1 cellular context compared by ENCODE assay signal in genomic region chr5:179698935-179699639, GRCh38.
TF ChIP-seq lines count a peak whose summit lies in the region.

A gene with protein sequence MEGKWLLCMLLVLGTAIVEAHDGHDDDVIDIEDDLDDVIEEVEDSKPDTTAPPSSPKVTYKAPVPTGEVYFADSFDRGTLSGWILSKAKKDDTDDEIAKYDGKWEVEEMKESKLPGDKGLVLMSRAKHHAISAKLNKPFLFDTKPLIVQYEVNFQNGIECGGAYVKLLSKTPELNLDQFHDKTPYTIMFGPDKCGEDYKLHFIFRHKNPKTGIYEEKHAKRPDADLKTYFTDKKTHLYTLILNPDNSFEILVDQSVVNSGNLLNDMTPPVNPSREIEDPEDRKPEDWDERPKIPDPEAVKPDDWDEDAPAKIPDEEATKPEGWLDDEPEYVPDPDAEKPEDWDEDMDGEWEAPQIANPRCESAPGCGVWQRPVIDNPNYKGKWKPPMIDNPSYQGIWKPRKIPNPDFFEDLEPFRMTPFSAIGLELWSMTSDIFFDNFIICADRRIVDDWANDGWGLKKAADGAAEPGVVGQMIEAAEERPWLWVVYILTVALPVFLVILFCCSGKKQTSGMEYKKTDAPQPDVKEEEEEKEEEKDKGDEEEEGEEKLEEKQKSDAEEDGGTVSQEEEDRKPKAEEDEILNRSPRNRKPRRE (plus strand): TSS chr5:179698967. CDS start chr5:179705682, 6,715 bp downstream.

TF ChIP-seq in HepG2, 621 proteins besides CTCF, POLR2A, EP300 and RAD21 (continued from another document and continues in another):
- TF ChIP-seq, protein P1, sequence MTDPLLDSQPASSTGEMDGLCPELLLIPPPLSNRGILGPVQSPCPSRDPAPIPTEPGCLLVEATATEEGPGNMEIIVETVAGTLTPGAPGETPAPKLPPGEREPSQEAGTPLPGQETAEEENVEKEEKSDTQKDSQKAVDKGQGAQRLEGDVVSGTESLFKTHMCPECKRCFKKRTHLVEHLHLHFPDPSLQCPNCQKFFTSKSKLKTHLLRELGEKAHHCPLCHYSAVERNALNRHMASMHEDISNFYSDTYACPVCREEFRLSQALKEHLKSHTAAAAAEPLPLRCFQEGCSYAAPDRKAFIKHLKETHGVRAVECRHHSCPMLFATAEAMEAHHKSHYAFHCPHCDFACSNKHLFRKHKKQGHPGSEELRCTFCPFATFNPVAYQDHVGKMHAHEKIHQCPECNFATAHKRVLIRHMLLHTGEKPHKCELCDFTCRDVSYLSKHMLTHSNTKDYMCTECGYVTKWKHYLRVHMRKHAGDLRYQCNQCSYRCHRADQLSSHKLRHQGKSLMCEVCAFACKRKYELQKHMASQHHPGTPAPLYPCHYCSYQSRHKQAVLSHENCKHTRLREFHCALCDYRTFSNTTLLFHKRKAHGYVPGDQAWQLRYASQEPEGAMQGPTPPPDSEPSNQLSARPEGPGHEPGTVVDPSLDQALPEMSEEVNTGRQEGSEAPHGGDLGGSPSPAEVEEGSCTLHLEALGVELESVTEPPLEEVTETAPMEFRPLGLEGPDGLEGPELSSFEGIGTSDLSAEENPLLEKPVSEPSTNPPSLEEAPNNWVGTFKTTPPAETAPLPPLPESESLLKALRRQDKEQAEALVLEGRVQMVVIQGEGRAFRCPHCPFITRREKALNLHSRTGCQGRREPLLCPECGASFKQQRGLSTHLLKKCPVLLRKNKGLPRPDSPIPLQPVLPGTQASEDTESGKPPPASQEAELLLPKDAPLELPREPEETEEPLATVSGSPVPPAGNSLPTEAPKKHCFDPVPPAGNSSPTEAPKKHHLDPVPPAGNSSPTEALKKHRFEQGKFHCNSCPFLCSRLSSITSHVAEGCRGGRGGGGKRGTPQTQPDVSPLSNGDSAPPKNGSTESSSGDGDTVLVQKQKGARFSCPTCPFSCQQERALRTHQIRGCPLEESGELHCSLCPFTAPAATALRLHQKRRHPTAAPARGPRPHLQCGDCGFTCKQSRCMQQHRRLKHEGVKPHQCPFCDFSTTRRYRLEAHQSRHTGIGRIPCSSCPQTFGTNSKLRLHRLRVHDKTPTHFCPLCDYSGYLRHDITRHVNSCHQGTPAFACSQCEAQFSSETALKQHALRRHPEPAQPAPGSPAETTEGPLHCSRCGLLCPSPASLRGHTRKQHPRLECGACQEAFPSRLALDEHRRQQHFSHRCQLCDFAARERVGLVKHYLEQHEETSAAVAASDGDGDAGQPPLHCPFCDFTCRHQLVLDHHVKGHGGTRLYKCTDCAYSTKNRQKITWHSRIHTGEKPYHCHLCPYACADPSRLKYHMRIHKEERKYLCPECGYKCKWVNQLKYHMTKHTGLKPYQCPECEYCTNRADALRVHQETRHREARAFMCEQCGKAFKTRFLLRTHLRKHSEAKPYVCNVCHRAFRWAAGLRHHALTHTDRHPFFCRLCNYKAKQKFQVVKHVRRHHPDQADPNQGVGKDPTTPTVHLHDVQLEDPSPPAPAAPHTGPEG (CRISPR knock-in tag; IDR thresholded peaks at IDR 0.05) = peak; percentile 55; the same call in 1 of the 2 replicates
- TF ChIP-seq TOPORS (CRISPR knock-in tag; IDR thresholded peaks at IDR 0.05) (peak; percentile 67; the same call in 1 of the 2 replicates), U2AF2 (IDR thresholded peaks at IDR 0.05; ENCODE audit: low read depth, low read length) (no peak), KDM4B (CRISPR knock-in tag; IDR thresholded peaks at IDR 0.05) (no peak), HMG20B (CRISPR knock-in tag; conservative IDR thresholded peaks at IDR 0.05) (no peak), ZC3H4 (CRISPR knock-in tag; IDR thresholded peaks at IDR 0.05; ENCODE audit: borderline replicate concordance) (peak; percentile 63; the same call in 1 of the 2 replicates), HINFP (CRISPR knock-in tag; IDR thresholded peaks at IDR 0.05; ENCODE audit: low read depth) (no peak; the same call in 1 of the 2 replicates), BRD4 (CRISPR knock-in tag; IDR thresholded peaks at IDR 0.05) (no peak), ZNF713 (CRISPR knock-in tag; IDR thresholded peaks at IDR 0.05) (no peak), CHD2 (IDR thresholded peaks at IDR 0.05; ENCODE audit: low read depth, low read length) (no peak), GZF1 (CRISPR knock-in tag; IDR thresholded peaks at IDR 0.05) (no peak), RARG (CRISPR knock-in tag; IDR thresholded peaks at IDR 0.05; ENCODE audit: low read depth) (no peak), POLR2G (IDR thresholded peaks at IDR 0.05; ENCODE audit: low read depth, low read length) (peak; percentile 88), KDM5A (IDR thresholded peaks at IDR 0.05; ENCODE audit: borderline replicate concordance, low read length) (no peak; the same call in 1 of the 2 replicates), FUBP1 (CRISPR knock-in tag; IDR thresholded peaks at IDR 0.05; ENCODE audit: borderline replicate concordance) (no peak), AKAP8 (CRISPR knock-in tag; IDR thresholded peaks at IDR 0.05) (no peak), ZNF562 (CRISPR knock-in tag; IDR thresholded peaks at IDR 0.05; ENCODE audit: borderline replicate concordance) (no peak), SSRP1 (CRISPR knock-in tag; IDR thresholded peaks at IDR 0.05) (no peak), NFKBIZ (CRISPR knock-in tag; IDR thresholded peaks at IDR 0.05) (no peak), ZNF761 (CRISPR knock-in tag; conservative IDR thresholded peaks at IDR 0.05) (peak; percentile 59), ZC3H13 (CRISPR knock-in tag; IDR thresholded peaks at IDR 0.05) (0 out of 2 replicates have a peak, but pooled peaks have one; percentile 49), FOXO1 (CRISPR knock-in tag; IDR thresholded peaks at IDR 0.05) (peak; percentile 41; the same call in 1 of the 2 replicates), ZNF274 (CRISPR knock-in tag; IDR thresholded peaks at IDR 0.05) (no peak), FOXA1 (IDR thresholded peaks at IDR 0.05) (no peak), FOXA1 (CRISPR knock-in tag; IDR thresholded peaks at IDR 0.05) (no peak; the same call in 1 of the 2 replicates), PTBP1 (IDR thresholded peaks at IDR 0.05; ENCODE audit: low read depth, low read length, poor library complexity, severe bottlenecking) (no peak), CENPX (CRISPR knock-in tag; IDR thresholded peaks at IDR 0.05) (no peak), MBD4 (IDR thresholded peaks at IDR 0.05; ENCODE audit: borderline replicate concordance, low read length) (no peak), HDAC2 (CRISPR knock-in tag; IDR thresholded peaks at IDR 0.05) (no peak), ZNF256 (CRISPR knock-in tag; conservative IDR thresholded peaks at IDR 0.05) (no peak), AGO1 (IDR thresholded peaks at IDR 0.05; ENCODE audit: low read depth, low read length, poor library complexity, severe bottlenecking) (no peak), MYC (CRISPR knock-in tag; IDR thresholded peaks at IDR 0.05; ENCODE audit: borderline replicate concordance) (peak; percentile 96), ZBTB7A (CRISPR knock-in tag; IDR thresholded peaks at IDR 0.05) (0 out of 2 replicates have a peak, but pooled peaks have one; percentile 34), ZNF224 (CRISPR knock-in tag; IDR thresholded peaks at IDR 0.05) (peak; percentile 69; the same call in 1 of the 2 replicates), ELF1 (CRISPR knock-in tag; IDR thresholded peaks at IDR 0.05) (no peak), BCLAF1 (IDR thresholded peaks at IDR 0.05) (no peak), ZNF230 (CRISPR knock-in tag; IDR thresholded peaks at IDR 0.05) (peak; percentile 94; the same call in 1 of the 2 replicates), ZNF350 (CRISPR knock-in tag; IDR thresholded peaks at IDR 0.05; ENCODE audit: borderline replicate concordance, low read depth) (no peak), ZNF333 (CRISPR knock-in tag; IDR thresholded peaks at IDR 0.05; ENCODE audit: borderline replicate concordance) (no peak; the same call in 1 of the 2 replicates)
- TF ChIP-seq, protein P2, sequence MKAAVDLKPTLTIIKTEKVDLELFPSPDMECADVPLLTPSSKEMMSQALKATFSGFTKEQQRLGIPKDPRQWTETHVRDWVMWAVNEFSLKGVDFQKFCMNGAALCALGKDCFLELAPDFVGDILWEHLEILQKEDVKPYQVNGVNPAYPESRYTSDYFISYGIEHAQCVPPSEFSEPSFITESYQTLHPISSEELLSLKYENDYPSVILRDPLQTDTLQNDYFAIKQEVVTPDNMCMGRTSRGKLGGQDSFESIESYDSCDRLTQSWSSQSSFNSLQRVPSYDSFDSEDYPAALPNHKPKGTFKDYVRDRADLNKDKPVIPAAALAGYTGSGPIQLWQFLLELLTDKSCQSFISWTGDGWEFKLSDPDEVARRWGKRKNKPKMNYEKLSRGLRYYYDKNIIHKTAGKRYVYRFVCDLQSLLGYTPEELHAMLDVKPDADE (CRISPR knock-in tag; IDR thresholded peaks at IDR 0.05) = 0 out of 2 replicates have a peak, but pooled peaks have one; percentile 69
- TF ChIP-seq, protein P3, sequence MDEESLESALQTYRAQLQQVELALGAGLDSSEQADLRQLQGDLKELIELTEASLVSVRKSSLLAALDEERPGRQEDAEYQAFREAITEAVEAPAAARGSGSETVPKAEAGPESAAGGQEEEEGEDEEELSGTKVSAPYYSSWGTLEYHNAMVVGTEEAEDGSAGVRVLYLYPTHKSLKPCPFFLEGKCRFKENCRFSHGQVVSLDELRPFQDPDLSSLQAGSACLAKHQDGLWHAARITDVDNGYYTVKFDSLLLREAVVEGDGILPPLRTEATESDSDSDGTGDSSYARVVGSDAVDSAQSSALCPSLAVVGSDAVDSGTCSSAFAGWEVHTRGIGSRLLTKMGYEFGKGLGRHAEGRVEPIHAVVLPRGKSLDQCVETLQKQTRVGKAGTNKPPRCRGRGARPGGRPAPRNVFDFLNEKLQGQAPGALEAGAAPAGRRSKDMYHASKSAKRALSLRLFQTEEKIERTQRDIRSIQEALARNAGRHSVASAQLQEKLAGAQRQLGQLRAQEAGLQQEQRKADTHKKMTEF (CRISPR knock-in tag; IDR thresholded peaks at IDR 0.05) = peak; percentile 85
- TF ChIP-seq, protein P4, sequence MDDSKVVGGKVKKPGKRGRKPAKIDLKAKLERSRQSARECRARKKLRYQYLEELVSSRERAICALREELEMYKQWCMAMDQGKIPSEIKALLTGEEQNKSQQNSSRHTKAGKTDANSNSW (CRISPR knock-in tag; IDR thresholded peaks at IDR 0.05; ENCODE audit: borderline replicate concordance) = no peak
- TF ChIP-seq, protein P5, sequence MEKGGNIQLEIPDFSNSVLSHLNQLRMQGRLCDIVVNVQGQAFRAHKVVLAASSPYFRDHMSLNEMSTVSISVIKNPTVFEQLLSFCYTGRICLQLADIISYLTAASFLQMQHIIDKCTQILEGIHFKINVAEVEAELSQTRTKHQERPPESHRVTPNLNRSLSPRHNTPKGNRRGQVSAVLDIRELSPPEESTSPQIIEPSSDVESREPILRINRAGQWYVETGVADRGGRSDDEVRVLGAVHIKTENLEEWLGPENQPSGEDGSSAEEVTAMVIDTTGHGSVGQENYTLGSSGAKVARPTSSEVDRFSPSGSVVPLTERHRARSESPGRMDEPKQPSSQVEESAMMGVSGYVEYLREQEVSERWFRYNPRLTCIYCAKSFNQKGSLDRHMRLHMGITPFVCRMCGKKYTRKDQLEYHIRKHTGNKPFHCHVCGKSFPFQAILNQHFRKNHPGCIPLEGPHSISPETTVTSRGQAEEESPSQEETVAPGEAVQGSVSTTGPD (CRISPR knock-in tag; IDR thresholded peaks at IDR 0.05) = no peak
- TF ChIP-seq, protein P6, sequence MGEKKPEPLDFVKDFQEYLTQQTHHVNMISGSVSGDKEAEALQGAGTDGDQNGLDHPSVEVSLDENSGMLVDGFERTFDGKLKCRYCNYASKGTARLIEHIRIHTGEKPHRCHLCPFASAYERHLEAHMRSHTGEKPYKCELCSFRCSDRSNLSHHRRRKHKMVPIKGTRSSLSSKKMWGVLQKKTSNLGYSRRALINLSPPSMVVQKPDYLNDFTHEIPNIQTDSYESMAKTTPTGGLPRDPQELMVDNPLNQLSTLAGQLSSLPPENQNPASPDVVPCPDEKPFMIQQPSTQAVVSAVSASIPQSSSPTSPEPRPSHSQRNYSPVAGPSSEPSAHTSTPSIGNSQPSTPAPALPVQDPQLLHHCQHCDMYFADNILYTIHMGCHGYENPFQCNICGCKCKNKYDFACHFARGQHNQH (CRISPR knock-in tag; IDR thresholded peaks at IDR 0.05) = peak; percentile 22; the same call in 1 of the 2 replicates
